Comparison of ENCODE assay signal across 9 cellular contexts in the genomic region with DNA sequence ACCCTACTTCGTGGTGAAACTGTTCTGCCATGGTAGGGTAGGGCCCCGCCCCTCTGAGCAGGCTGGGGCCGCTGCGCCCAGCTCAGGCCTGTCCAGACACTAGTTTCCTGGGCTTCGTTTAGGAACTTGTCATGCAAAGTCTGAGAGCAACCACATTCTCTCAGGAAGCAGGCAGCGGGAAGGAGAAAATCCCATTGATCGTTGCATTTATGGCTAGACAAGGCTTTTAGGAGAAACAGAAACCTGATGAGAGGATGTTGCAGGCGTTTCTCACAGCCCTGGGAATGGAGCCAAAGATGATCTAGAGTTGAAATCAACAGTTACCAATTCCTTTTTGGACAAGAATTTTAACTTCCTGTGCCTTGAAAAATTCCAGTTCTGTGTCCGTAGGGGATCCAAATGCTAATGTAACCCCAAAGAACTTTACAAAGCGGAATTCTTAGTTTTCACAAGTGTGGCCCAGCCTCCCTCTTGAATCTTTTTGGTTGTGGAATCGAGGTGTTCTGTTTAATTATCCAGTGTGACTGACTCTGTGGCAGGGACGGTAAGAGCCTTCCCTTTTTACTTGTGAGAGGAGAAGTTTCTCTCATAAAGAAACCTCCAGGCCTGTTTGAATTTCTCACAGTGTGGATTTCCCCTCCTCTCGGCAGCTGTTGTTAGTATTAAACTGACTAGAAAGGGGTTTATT. TPM values are rescaled to one million over a fixed set of nuclear protein-coding genes. Genes with fewer than 3 reads are reported as not detected.
DNase-seq lines count a peak whose midpoint lies in the region; ATAC-seq lines count a peak whose summit lies in the region.
"Had no signal": no experiment of that assay in that cellular context is flagged by ENCODE, and none has a peak within 500 bp of the region (broad histone marks: within the 10 kb centered on the region; RNA-seq: fewer than 3 reads in every experiment).

No MANE protein-coding gene starts in this region.

- H3K4me1 ChIP-seq in urinary bladder (ENCODE audit: insufficient read depth), result peaks cover 3% of the 10 kb centered on the region

- peak overlapping the region; percentile 17 for H3K4me3 ChIP-seq in urinary bladder (ENCODE audit: low read depth, low read length)

- peak; percentile 79 for ATAC-seq in HG03039 (IDR thresholded peaks at IDR 0.05; ENCODE audit: unreplicated experiment)
- no peak for ATAC-seq in activated T-cell treated with anti-CD3 and anti-CD28 coated beads, Interleukin-2, amount 50 U/mL, for 4 hours

- DNase-seq in DMS 273 (lab: John Stamatoyannopoulos, UW; ENCODE audit: unreplicated experiment), result peak; percentile 5
- no peak for DNase-seq in DMS 273 treated with DMSO at 0.1 percent for 48 hours (lab: John Stamatoyannopoulos, UW)
- peak; percentile 31 for DNase-seq in kidney tubule cell (ENCODE audit: low spot score)
- no peak for DNase-seq in activated T-cell treated with anti-CD3 and anti-CD28 coated beads, Interleukin-2, amount 50 U/mL, for 4 hours
- DNase-seq in NCI-H2227 treated with DMSO at 0.1 percent for 48 hours (lab: John Stamatoyannopoulos, UW), result no peak

- H3K36me3 Mint-ChIP-seq in activated T-cell treated with anti-CD3 and anti-CD28 coated beads, Interleukin-2, amount 50 U/mL, for 4 hours (ENCODE audit: insufficient read depth), result no peaks in the 10 kb centered on the region

- H3K27me3 Mint-ChIP-seq in activated T-cell treated with anti-CD3 and anti-CD28 coated beads, Interleukin-2, amount 50 U/mL, for 4 hours (ENCODE audit: low read depth), result no peaks in the 10 kb centered on the region

- H3K27ac ChIP-seq in angular gyrus (ENCODE audit: low read depth, low read length) (peak overlapping the region; percentile 26), urinary bladder (ENCODE audit: low read depth) (peak overlapping the region; percentile 64)
- H3K27ac ChIP-seq: 22Rv1 had no signal

- H3K4me1 Mint-ChIP-seq in activated T-cell treated with anti-CD3 and anti-CD28 coated beads, Interleukin-2, amount 50 U/mL, for 4 hours (ENCODE audit: low read depth), result no peaks in the 10 kb centered on the region

- WGBS in urinary bladder, result 18% methylated on average over 13 of the region's 13 CpGs

- H3K4me3 Mint-ChIP-seq in activated T-cell treated with anti-CD3 and anti-CD28 coated beads, Interleukin-2, amount 50 U/mL, for 4 hours, result no peak overlapping the region

- H3K36me3 ChIP-seq in urinary bladder (ENCODE audit: insufficient read depth), result no peaks in the 10 kb centered on the region

- no peaks in the 10 kb centered on the region for H3K9me3 Mint-ChIP-seq in activated T-cell treated with anti-CD3 and anti-CD28 coated beads, Interleukin-2, amount 50 U/mL, for 4 hours

RNA-seq across cellular contexts. Expression of a gene that starts 4.5 kb away (rescaled TPM):
- total RNA-seq in urinary bladder, result 0.48 TPM
- polyA plus RNA-seq in urinary bladder, result 1.3 TPM
- total RNA-seq in activated T-cell treated with anti-CD3 and anti-CD28 coated beads, Interleukin-2, amount 50 U/mL, for 4 hours, result 10 to 100 TPM; 13.0 to 65.1 (median 15.1) TPM

RNA-seq across cellular contexts. Expression of a gene that starts 11.5 kb away (rescaled TPM):
- total RNA-seq in urinary bladder, result 7.6 TPM
- 0.48 TPM for polyA plus RNA-seq in urinary bladder
- 10 to 100 TPM; 13.0 to 52.3 (median 13.9) TPM for total RNA-seq in activated T-cell treated with anti-CD3 and anti-CD28 coated beads, Interleukin-2, amount 50 U/mL, for 4 hours

RNA-seq across cellular contexts. Expression of a gene that starts 21.1 kb away (rescaled TPM):
- total RNA-seq in urinary bladder, result 44.7 TPM
- polyA plus RNA-seq in urinary bladder, result 23.9 TPM
- 10 to 100 TPM; 70.4 to 80.0 (median 79.9) TPM for total RNA-seq in activated T-cell treated with anti-CD3 and anti-CD28 coated beads, Interleukin-2, amount 50 U/mL, for 4 hours

RNA-seq across cellular contexts. Expression of a gene that starts 24.0 kb away (rescaled TPM):
- total RNA-seq in urinary bladder, result 0.85 TPM
- polyA plus RNA-seq in urinary bladder, result 0.06 TPM
- 1 to 10 TPM in 2 of 3 donors, under 1 TPM in 1; 0.37 to 3.4 (median 2.4) TPM for total RNA-seq in activated T-cell treated with anti-CD3 and anti-CD28 coated beads, Interleukin-2, amount 50 U/mL, for 4 hours

Comparison
In these comparisons a context has a peak if more than half of its experiments do, and no peak if none do; other contexts are left out.
1. DNase-seq: peak in DMS 273 (single experiment) and kidney tubule cell (single experiment); none in DMS 273 treated with DMSO at 0.1 percent for 48 hours (single experiment), activated T-cell treated with anti-CD3 and anti-CD28 coated beads, Interleukin-2, amount 50 U/mL, for 4 hours (single experiment) and NCI-H2227 treated with DMSO at 0.1 percent for 48 hours (single experiment).